13 cellular contexts compared by ENCODE assay signal in the genomic region with DNA sequence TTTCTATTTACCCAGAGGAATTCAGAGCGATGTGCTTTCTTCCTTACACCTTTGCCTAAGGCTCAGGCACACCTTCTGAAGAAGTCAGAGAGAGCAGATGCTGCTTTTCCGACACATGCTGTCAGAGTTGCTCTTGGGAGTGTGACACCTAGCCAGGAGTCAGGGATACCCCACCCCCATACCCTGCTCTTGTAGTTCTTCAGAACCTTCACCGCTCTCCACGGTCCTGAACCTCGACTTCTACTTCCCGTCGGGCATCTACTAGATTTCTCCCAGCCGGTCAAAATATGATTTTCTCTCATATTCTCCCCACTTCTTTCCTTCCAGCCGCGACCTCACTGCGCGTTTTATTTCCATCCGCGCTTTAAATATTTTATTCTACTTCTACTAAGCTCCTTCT. TPM values are rescaled to one million over a fixed set of nuclear protein-coding genes. Genes with fewer than 3 reads are reported as not detected.
A peak's percentile ranks its signal among the peaks of the same experiment; 100 is the strongest.
DNase-seq lines count a peak whose midpoint lies in the region; ATAC-seq and TF ChIP-seq lines count a peak whose summit lies in the region.
"Had no signal": no experiment of that assay in that cellular context is flagged by ENCODE, and none has a peak within 500 bp of the region (broad histone marks: within the 10 kb centered on the region; RNA-seq: fewer than 3 reads in every experiment).

No MANE protein-coding gene starts in this region.

- no peak for TF ChIP-seq CTCF in RWPE1 (conservative IDR thresholded peaks at IDR 0.05; ENCODE audit: low read depth)
- no peak for TF ChIP-seq CTCF in psoas muscle (IDR thresholded peaks at IDR 0.05)
- TF ChIP-seq CTCF in prostate gland (IDR thresholded peaks at IDR 0.05): no peak

- H3K4me3 ChIP-seq in psoas muscle (no peak overlapping the region), prostate gland (no peak overlapping the region)
- H3K4me3 ChIP-seq: thyroid gland had no signal

- CTCF ChIA-PET in RWPE1 (lab: Yijun Ruan, JAX): interaction anchor here (0.9 kb wide), 1 partner anchor 36 kb away, joined by 3 read pairs; no protein-coding TSS in a partner anchor

- H3K4me1 ChIP-seq in psoas muscle: peaks cover 7% of the 10 kb centered on the region
- no peaks in the 10 kb centered on the region for H3K4me1 ChIP-seq in prostate gland (replicated peaks)

- no peaks in the 10 kb centered on the region for H3K9me3 ChIP-seq in psoas muscle
- H3K9me3 ChIP-seq in prostate gland: no peaks in the 10 kb centered on the region
- H3K9me3 ChIP-seq: thyroid gland had no signal

- peaks cover 8 to 60% (median 11%) of the 10 kb centered on the region in 3 donors for H3K27me3 ChIP-seq in psoas muscle (ENCODE audit: insufficient read depth in 3 of 3, low read length in 2 of 3)
- H3K27me3 ChIP-seq in prostate gland (replicated peaks; ENCODE audit: insufficient read depth): peaks cover 14% of the 10 kb centered on the region

- H3K27ac ChIP-seq in RWPE1: no peak overlapping the region
- no peak overlapping the region for H3K27ac ChIP-seq in psoas muscle
- no peak overlapping the region for H3K27ac ChIP-seq in prostate gland
- H3K27ac ChIP-seq: thyroid gland had no signal

- no peak for ATAC-seq in left cardiac atrium
- no peak for ATAC-seq in psoas muscle
- ATAC-seq in GM19455 (IDR thresholded peaks at IDR 0.05; ENCODE audit: unreplicated experiment): no peak
- ATAC-seq: activated naive CD8-positive, alpha-beta T cell treated with anti-CD3 and anti-CD28 coated beads, Interleukin-2, amount 50 U/mL, for 24 hours had no signal

- WGBS in psoas muscle, 3 donors: 4 to 9% (median 4%) methylated on average over 14 of the region's 14 CpGs
- 8% methylated on average over 14 of the region's 14 CpGs for WGBS in prostate gland

- TF ChIP-seq POLR2A in prostate gland (IDR thresholded peaks at IDR 0.05): no peak

- POLR2A ChIA-PET in RWPE1 (lab: Yijun Ruan, JAX; ENCODE audit: low non-redundant PET): no interaction called here

- intact Hi-C loops in left cardiac atrium (cut with DNase I) (no loop called here), psoas muscle (cut with DNase I) (no loop called here), prostate gland (cut with DNase I) (loop anchor here (10.0 kb wide), 1 partner anchor 132 kb away; no protein-coding TSS in a partner anchor)

- H3K36me3 ChIP-seq in psoas muscle (ENCODE audit: insufficient read depth in 1 of 2, low read depth in 1 of 2) (no peaks in the 10 kb centered on the region), prostate gland (no peaks in the 10 kb centered on the region)
- H3K36me3 ChIP-seq: thyroid gland had no signal

- peak; percentile 49 for DNase-seq in NCI-H748 (lab: John Stamatoyannopoulos, UW; ENCODE audit: unreplicated experiment)
- no peak for DNase-seq in NCI-H748 treated with DMSO at 0.1 percent for 48 hours (lab: John Stamatoyannopoulos, UW)
- peak; percentile 36 for DNase-seq in RWPE1 (ENCODE audit: low spot score)
- peak; percentile 29 for DNase-seq in left cardiac atrium
- peak; percentile 11 to 42 for DNase-seq in psoas muscle
- no peak for DNase-seq in prostate gland (ENCODE audit: low spot score)
- DNase-seq in stimulated activated CD8-positive, alpha-beta memory T cell treated with anti-CD3 and anti-CD28 coated beads, Interleukin-4, amount 100 ng/mL, for 48 hours: no peak
- DNase-seq: activated CD4-positive, alpha-beta T cell treated with anti-CD3 and anti-CD28 coated beads, Interleukin-2, amount 50 U/mL, for 4 hours; activated naive CD8-positive, alpha-beta T cell treated with anti-CD3 and anti-CD28 coated beads, Interleukin-2, amount 50 U/mL, for 24 hours; KBM-7; thyroid gland had no signal

RNA-seq across cellular contexts. Expression of gene GRIN3A, which starts 1.7 kb away (rescaled TPM):
- total RNA-seq in left cardiac atrium: under 1 TPM in 1 of 2 donors, not detected in 1; 0.59 TPM
- under 1 TPM in 1 of 4 donors, not detected in 3; 0.04 TPM for total RNA-seq in psoas muscle
- polyA plus RNA-seq in psoas muscle: under 1 TPM in 1 of 3 donors, not detected in 2; 0.01 TPM
- total RNA-seq in prostate gland: 1 to 10 TPM in 1 of 2 donors, under 1 TPM in 1; 0.80 to 1.5 TPM
- total RNA-seq: thyroid gland had no signal
- polyA plus RNA-seq: keratinocyte had no signal

Comparison
In these comparisons a context has a peak if more than half of its experiments do, and no peak if none do; other contexts are left out.
1. DNase-seq: peak in NCI-H748 (single experiment), RWPE1 (single experiment), left cardiac atrium (single experiment) and psoas muscle (2 of 2); none in NCI-H748 treated with DMSO at 0.1 percent for 48 hours (single experiment), prostate gland (single experiment) and stimulated activated CD8-positive, alpha-beta memory T cell treated with anti-CD3 and anti-CD28 coated beads, Interleukin-4, amount 100 ng/mL, for 48 hours (single experiment).